In the genomic region with DNA sequence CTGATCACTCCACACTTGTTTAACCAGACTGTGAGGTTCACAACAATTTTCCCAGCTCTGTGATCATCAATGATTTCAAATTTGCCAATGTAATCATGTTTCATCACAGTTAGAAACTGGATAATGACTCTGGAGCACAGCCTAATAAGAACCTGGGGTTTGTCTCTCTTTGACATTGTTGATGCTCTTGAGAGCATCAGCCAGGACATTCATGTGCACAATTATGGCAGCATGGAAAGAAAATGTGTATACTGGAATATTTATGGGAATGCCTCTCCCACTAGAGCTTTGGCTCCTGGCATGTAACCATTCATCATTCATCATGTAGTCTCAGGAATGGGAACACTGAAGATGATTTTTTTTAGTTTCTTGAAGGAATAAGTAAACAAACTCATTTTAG, we compare ENCODE assay signal across 28 cellular contexts. TPM values are rescaled to one million over a fixed set of nuclear protein-coding genes. Genes with fewer than 3 reads are reported as not detected.
DNase-seq lines count a peak whose midpoint lies in the region; ATAC-seq, FAIRE-seq and TF ChIP-seq lines count a peak whose summit lies in the region.
"Had no signal": no experiment of that assay in that cellular context is flagged by ENCODE, and none has a peak within 500 bp of the region (broad histone marks: within the 10 kb centered on the region; RNA-seq: fewer than 3 reads in every experiment).

No MANE protein-coding gene starts in this region.

- H3K4me3 ChIP-seq in fibroblast of the aortic adventitia (ENCODE audit: low read depth, low read length) = no peak overlapping the region
- H3K4me3 ChIP-seq: A549; BLaER1; BLaER1 treated with 17β-estradiol and CSF1 and Interleukin-3, amounts not matched to agents 10 nM and 100 nM had no signal

- DNase-seq in fibroblast of the aortic adventitia (ENCODE audit: low read depth) = peak; percentile 7
- no peak for DNase-seq in urothelium cell line (ENCODE audit: low spot score)
- no peak for DNase-seq in left cardiac atrium
- DNase-seq in COR-L47 (lab: John Stamatoyannopoulos, UW) = no peak
- DNase-seq: 8988T; ACHN; AML-193; BE2C; C1 segment of cervical spinal cord; Caco-2; Calu3; CD4-positive, alpha-beta memory T cell; CD4-positive, alpha-beta T cell; CD4-positive, CD25-positive, alpha-beta regulatory T cell; CD8-positive, alpha-beta memory T cell; CD8-positive, alpha-beta T cell; DMS 273 treated with DMSO at 0.1 percent for 48 hours; DMS153; DMS53; DMS79; DMS79 treated with DMSO at 0.1 percent for 48 hours; DND-41; EL had no signal

- no peak for ATAC-seq in left cardiac atrium
- ATAC-seq: A549; CD8-positive, alpha-beta T cell had no signal

- no peak for TF ChIP-seq CTCF in fibroblast of the aortic adventitia (IDR thresholded peaks at IDR 0.05; ENCODE audit: insufficient read depth, low read length)

- intact Hi-C loops in left cardiac atrium (cut with DNase I) = no loop called here

- FAIRE-seq in urothelium cell line (lab: Jason Lieb, UNC) = peak; percentile 88
- FAIRE-seq: A204.1, A549, D721Med had no signal

RNA-seq across cellular contexts. Expression of gene SIX1, which starts 47.0 kb away (rescaled TPM):
- total RNA-seq in fibroblast of the aortic adventitia (ENCODE audit: low replicate concordance) = 4.6 and 9.6 TPM in 2 replicates
- total RNA-seq in left cardiac atrium = under 1 TPM; 0.24 to 0.77 TPM
- total RNA-seq: CD4-positive, alpha-beta memory T cell; CD4-positive, alpha-beta T cell; CD4-positive, CD25-positive, alpha-beta regulatory T cell; CD8-positive, alpha-beta memory T cell; CD8-positive, alpha-beta T cell had no signal
